ENCODE assay signal across 20 cellular contexts in genomic region chr4:151043803-151044535, GRCh38.
"Had no signal": no experiment of that assay in that cellular context is flagged by ENCODE, and none has a peak within 500 bp of the region (broad histone marks: within the 10 kb centered on the region; RNA-seq: fewer than 3 reads in every experiment).

No MANE protein-coding gene starts in this region.

- H3K9me3 ChIP-seq: esophagus squamous epithelium, gastroesophageal sphincter, lower lobe of right lung, upper lobe of left lung had no signal

- ATAC-seq: gastroesophageal sphincter; left colon; lower lobe of right lung; sciatic nerve; stimulated activated naive B cell treated with anti-CD40 and anti-IgM and Interleukin-4, amounts not matched to agents 10 μg/mL and 1 μg/mL and 100 μg/mL, for 72 hours; T-cell had no signal

- H3K4me1 ChIP-seq: esophagus squamous epithelium, gastroesophageal sphincter, lower lobe of right lung, upper lobe of left lung had no signal

- H3K36me3 ChIP-seq: esophagus squamous epithelium, gastroesophageal sphincter, lower lobe of right lung, upper lobe of left lung had no signal

- DNase-seq: activated CD4-positive, CD25-positive, alpha-beta regulatory T cell treated with anti-CD3 and anti-CD28 coated beads, Interleukin-2, amount 50 U/mL, for 72 hours; activated naive CD8-positive, alpha-beta T cell treated with anti-CD3 and anti-CD28 coated beads for 36 hours; activated T-cell treated with anti-CD3 and anti-CD28 coated beads, Interleukin-2, amount 50 U/mL, for 1 hour; cerebellar nuclear complex; esophagus squamous epithelium; islet precursor cell; left colon; lower lobe of right lung; naive B cell; occipital lobe; stimulated activated CD4-positive, alpha-beta T cell treated with anti-CD3 and anti-CD28 coated beads, Interleukin-2, amount 100 ng/mL, for 48 hours; stimulated activated CD8-positive, alpha-beta memory T cell treated with anti-CD3 and anti-CD28 coated beads, Interleukin-4, amount 100 ng/mL, for 48 hours; stimulated activated naive B cell treated with anti-CD40 and anti-IgM and Interleukin-4, amounts not matched to agents 10 μg/mL and 1 μg/mL and 100 μg/mL, for 72 hours; T-cell; upper lobe of left lung had no signal

- H3K27ac ChIP-seq: coronary artery, esophagus squamous epithelium, gastroesophageal sphincter, lower lobe of right lung, upper lobe of left lung, VCaP had no signal

- H3K27me3 ChIP-seq: esophagus squamous epithelium, gastroesophageal sphincter, upper lobe of left lung had no signal

- FAIRE-seq: astrocyte had no signal

- H3K4me3 ChIP-seq: coronary artery, esophagus squamous epithelium, gastroesophageal sphincter, lower lobe of right lung, upper lobe of left lung had no signal
